ENCODE assay signal across 8 cellular contexts in the genomic region with DNA sequence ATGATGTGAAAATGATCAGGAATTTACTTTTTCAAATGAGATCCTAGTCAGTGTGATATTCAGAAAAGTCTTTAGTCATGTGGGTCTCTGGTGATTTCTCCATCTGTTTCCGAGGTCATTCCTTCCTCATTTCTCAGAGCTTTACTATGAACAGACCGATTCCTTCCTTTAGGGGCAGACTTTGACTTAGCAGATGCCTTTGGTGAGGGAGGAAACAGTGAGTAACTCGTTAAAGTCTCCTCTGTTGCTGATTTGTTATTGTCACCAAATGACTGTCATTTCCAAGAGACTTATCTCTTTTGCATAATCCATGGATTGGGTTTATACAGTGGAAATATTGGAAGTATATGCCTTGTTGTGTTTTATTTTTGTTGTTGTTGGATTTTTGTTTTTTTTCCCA.
DNase-seq lines count a peak whose midpoint lies in the region; ATAC-seq and TF ChIP-seq lines count a peak whose summit lies in the region.

No MANE protein-coding gene starts in this region.

- TF ChIP-seq POLR2A in gastrocnemius medialis (IDR thresholded peaks at IDR 0.05): no peak

- TF ChIP-seq CTCF in VCaP (conservative IDR thresholded peaks at IDR 0.05) (peak; percentile 22; the same call in 1 of the 2 replicates), gastrocnemius medialis (IDR thresholded peaks at IDR 0.05 in 4 of 5, conservative IDR thresholded peaks at IDR 0.05 in 1 of 5) (peak in 2 of 5 experiments; percentile 3 to 11)

- in situ Hi-C loops in gastrocnemius medialis (cut with MboI; ENCODE audit: low sequenced_read_pairs in 4 of 4): loop anchor here (25.0 kb wide), 2 partner anchors 278 to 1153 kb away; partner anchors contain the start of gene ASMTL (in 4 of the 4)

- H3K36me3 ChIP-seq in gastrocnemius medialis: peaks cover 0 to 3% of the 10 kb centered on the region in 2 donors

- ATAC-seq in gastrocnemius medialis (peak; percentile 27 to 42), GM18517 (IDR thresholded peaks at IDR 0.05; ENCODE audit: unreplicated experiment) (no peak), GM19351 (IDR thresholded peaks at IDR 0.05; ENCODE audit: unreplicated experiment) (no peak)

- H3K9me3 ChIP-seq in gastrocnemius medialis: no peaks in the 10 kb centered on the region

- intact Hi-C loops in gastrocnemius medialis (cut with DNase I; ENCODE audit: low total_unique reads): loop anchor here (10.0 kb wide), 1 partner anchor 1620 kb away; no protein-coding TSS in a partner anchor

- H3K27ac ChIP-seq in VCaP (no peak overlapping the region), gastrocnemius medialis (no peak overlapping the region)

- no peaks in the 10 kb centered on the region for H3K27me3 ChIP-seq in gastrocnemius medialis

- H3K4me1 ChIP-seq in gastrocnemius medialis: peaks cover 5 to 12% of the 10 kb centered on the region in 2 donors

- no peak overlapping the region for H3K4me3 ChIP-seq in gastrocnemius medialis

- DNase-seq in GM04504 (ENCODE audit: low read depth) (peak; percentile 74), globus pallidus (ENCODE audit: low spot score) (peak; percentile 43), gastrocnemius medialis (no peak), NCI-H510A (lab: John Stamatoyannopoulos, UW) (no peak)
- DNase-seq in stimulated activated CD4-positive, alpha-beta T cell treated with anti-CD3 and anti-CD28 coated beads, Interleukin-2, amount 100 ng/mL, for 48 hours: no peak

Comparison
In these comparisons a context has a peak if more than half of its experiments do, and no peak if none do; other contexts are left out.
1. DNase-seq: peak in GM04504 (single experiment) and globus pallidus (single experiment); none in gastrocnemius medialis (0 of 2), stimulated activated CD4-positive, alpha-beta T cell treated with anti-CD3 and anti-CD28 coated beads, Interleukin-2, amount 100 ng/mL, for 48 hours (0 of 2) and NCI-H510A (single experiment).
2. ATAC-seq: peak in gastrocnemius medialis (2 of 2); none in GM18517 (single experiment) and GM19351 (single experiment).